In the genomic region with DNA sequence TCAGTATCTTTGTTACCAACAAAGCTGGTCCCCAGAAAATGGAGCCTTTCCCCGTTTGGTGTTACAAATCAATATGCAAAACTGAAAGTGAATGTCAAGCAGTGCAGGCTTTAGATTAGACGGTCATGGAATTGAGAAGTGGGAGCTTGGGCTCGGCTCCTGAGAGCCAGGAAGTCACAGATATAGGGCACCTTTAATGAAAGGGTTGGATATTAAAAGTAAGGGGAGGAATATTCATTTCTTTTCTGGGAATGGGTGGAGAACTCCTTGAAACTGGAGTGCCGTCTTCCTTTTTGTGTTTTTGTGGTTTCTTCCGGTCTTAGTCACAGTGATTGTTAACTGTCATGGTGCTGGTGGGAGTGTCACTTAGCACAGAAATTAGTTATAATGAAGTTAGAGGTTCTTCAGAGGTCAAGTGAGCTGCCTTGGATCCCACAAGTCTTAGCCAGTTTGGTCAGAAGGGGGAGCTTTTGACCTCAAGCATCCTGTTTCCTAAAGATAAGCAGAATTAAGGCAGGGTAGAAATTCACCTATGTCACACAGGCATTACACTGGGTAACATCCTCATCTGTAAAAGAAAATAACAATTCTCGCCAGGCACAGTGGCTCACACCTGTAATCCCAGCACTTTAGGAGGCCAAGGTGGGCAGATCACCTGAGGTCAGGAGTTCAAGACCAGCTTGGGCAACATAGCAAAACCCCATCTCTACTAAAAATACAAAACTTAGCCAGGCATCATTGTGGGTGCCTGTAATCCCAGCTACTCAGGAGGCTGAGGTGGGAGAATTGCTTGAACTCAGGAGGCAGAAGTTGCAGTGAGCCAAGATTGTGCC, we compare ENCODE assay signal across 8 cellular contexts. TPM values are rescaled to one million over a fixed set of nuclear protein-coding genes. Genes with fewer than 3 reads are reported as not detected.
DNase-seq lines count a peak whose midpoint lies in the region; ATAC-seq, FAIRE-seq and TF ChIP-seq lines count a peak whose summit lies in the region.

No MANE protein-coding gene starts in this region.

- no peaks in the 10 kb centered on the region for H4K20me1 ChIP-seq in GM12878 (ENCODE audit: control insufficient read depth, insufficient read depth)
- H4K20me1 ChIP-seq in HepG2 (ENCODE audit: insufficient read depth, low read length), result no peaks in the 10 kb centered on the region

- no peak for DNase-seq in RWPE2 (ENCODE audit: low spot score)
- DNase-seq in GM12878 (ENCODE audit: low read depth, low spot score), result peak; percentile 84
- DNase-seq in HepG2 (ENCODE audit: low spot score), result no peak
- DNase-seq in thoracic aorta (ENCODE audit: low spot score), result no peak
- DNase-seq in substantia nigra (lab: John Stamatoyannopoulos, UW), result no peak

- WGBS in GM12878 (ENCODE audit: insufficient coverage, insufficient replicate concordance, low lambda C conversion rate, missing lambda C conversion rate), result 0% methylated on average over 6 of the region's 6 CpGs
- WGBS in HepG2 (ENCODE audit: low lambda C conversion rate), result 7% methylated on average over 6 of the region's 6 CpGs

- POLR2A ChIA-PET in GM12878 (lab: Charles Lee), result interaction anchor here (0.6 to 7.3 kb wide), 9 partner anchors 11 to 1560 kb away, joined by 3 to 177 read pairs (median 4); partner anchors contain the start of genes EIF1, JUP and KLHL11
- POLR2A ChIA-PET in HepG2 (lab: Yijun Ruan, JAX), result interaction anchor here (0.7 to 7.2 kb wide), 9 partner anchors 12 to 1128 kb away, joined by 3 to 443 read pairs (median 4); partner anchors contain the start of genes EIF1, JUP and KRT19

- H3K27me3 ChIP-seq in RWPE2 (ENCODE audit: insufficient read depth, poor library complexity, severe bottlenecking), result no peaks in the 10 kb centered on the region
- H3K27me3 ChIP-seq in GM12878 (replicated peaks in 1 of 2; ENCODE audit: control insufficient read depth in 2 of 2, insufficient read depth in 2 of 2, low read length in 1 of 2), result no peaks in the 10 kb centered on the region
- H3K27me3 ChIP-seq in HepG2 (ENCODE audit: control insufficient read depth in 1 of 2, insufficient read depth in 2 of 2, low read length in 2 of 2), result peaks cover 2 to 8% of the 10 kb centered on the region in 2 experiments; a peak in 4 of 5 replicates
- H3K27me3 ChIP-seq in thoracic aorta (replicated peaks; ENCODE audit: insufficient read depth), result no peaks in the 10 kb centered on the region

- in situ Hi-C loops in GM12878 (cut with MboI) (loop anchor here (10.0 to 25.0 kb wide), 3 partner anchors 1354 to 1683 kb away; partner anchors contain the start of gene TMEM106A), HepG2 (cut with HindIII; ENCODE audit: extremely low pct_ligation_motif_present, low pct_unique_long_range_greater_than_20kb) (no loop called here)

- TF ChIP-seq EP300 in GM12878 (IDR thresholded peaks at IDR 0.05; ENCODE audit: borderline replicate concordance in 1 of 2, control insufficient read depth in 1 of 2, low read depth in 2 of 2, low read length in 2 of 2), result no peak
- TF ChIP-seq EP300 in HepG2 (IDR thresholded peaks at IDR 0.05; ENCODE audit: low read depth in 2 of 2, low read length in 2 of 2), result no peak
- no peak for TF ChIP-seq EP300 in HepG2 (CRISPR knock-in tag; IDR thresholded peaks at IDR 0.05; ENCODE audit: borderline replicate concordance)

- H3K9me3 ChIP-seq in RWPE2 (ENCODE audit: severe bottlenecking) (no peaks in the 10 kb centered on the region), GM12878 (replicated peaks; ENCODE audit: control insufficient read depth, insufficient read depth, low read length) (no peaks in the 10 kb centered on the region; the same call in 2 of the 3 replicates), HepG2 (ENCODE audit: low read length) (no peaks in the 10 kb centered on the region), thoracic aorta (no peaks in the 10 kb centered on the region)

- TF ChIP-seq CTCF in RWPE2 (IDR thresholded peaks at IDR 0.05; ENCODE audit: poor library complexity, severe bottlenecking) (peak; percentile 50), GM12878 (IDR thresholded peaks at IDR 0.05 in 2 of 3, conservative IDR thresholded peaks at IDR 0.05 in 1 of 3; ENCODE audit: control insufficient read depth in 2 of 3, extremely low read depth in 1 of 3, insufficient read depth in 1 of 3, low read depth in 3 of 3, low read length in 3 of 3) (peak; percentile 29 to 63 (median 33); a peak in 4 of 6 replicates), HepG2 (CRISPR knock-in tag; IDR thresholded peaks at IDR 0.05) (peak; percentile 54), thoracic aorta (IDR thresholded peaks at IDR 0.05) (no peak)

- TF ChIP-seq RAD21 in GM12878 (IDR thresholded peaks at IDR 0.05; ENCODE audit: insufficient read depth, low read depth, low read length), result peak; percentile 51; the same call in 1 of the 2 replicates
- TF ChIP-seq RAD21 in HepG2 (CRISPR knock-in tag; IDR thresholded peaks at IDR 0.05), result no peak

- H3K4me2 ChIP-seq in GM12878 (ENCODE audit: control insufficient read depth, insufficient read depth) (peak overlapping the region; percentile 90), HepG2 (ENCODE audit: low read depth, low read length) (peak overlapping the region; percentile 73)

- peaks cover 12% of the 10 kb centered on the region for H3K4me1 ChIP-seq in RWPE2 (ENCODE audit: insufficient read depth, poor library complexity, severe bottlenecking)
- H3K4me1 ChIP-seq in GM12878 (ENCODE audit: control insufficient read depth, insufficient read depth, low read length), result peaks cover 7% of the 10 kb centered on the region
- H3K4me1 ChIP-seq in HepG2 (ENCODE audit: insufficient read depth, low read length), result peaks cover 50% of the 10 kb centered on the region
- no peaks in the 10 kb centered on the region for H3K4me1 ChIP-seq in thoracic aorta (ENCODE audit: control insufficient read depth in 1 of 2, low read depth in 2 of 2)

- H3K4me3 ChIP-seq in RWPE2 (ENCODE audit: severe bottlenecking) (peak overlapping the region; percentile 4), GM12878 (peak overlapping the region; percentile 51), HepG2 (replicated peaks in 1 of 3; ENCODE audit: insufficient read depth in 1 of 3, low read depth in 2 of 3, low read length in 3 of 3) (peak overlapping the region; percentile 23 to 42 (median 42); a peak in 4 of 6 replicates), thoracic aorta (peak overlapping the region; percentile 49)

- ATAC-seq in GM18499 (IDR thresholded peaks at IDR 0.05; ENCODE audit: insufficient read depth, unreplicated experiment) (peak; percentile 57), HG02885 (IDR thresholded peaks at IDR 0.05; ENCODE audit: poor library complexity, unreplicated experiment) (peak; percentile 63), RWPE2 (ENCODE audit: low read depth) (peak; percentile 64), GM12878 (peak; percentile 82), HepG2 (peak; percentile 12; the same call in 2 of the 3 replicates), thoracic aorta (ENCODE audit: insufficient number of reproducible peaks, low FRiP score, low read depth) (peak; percentile 41), HG02840 (IDR thresholded peaks at IDR 0.05; ENCODE audit: low FRiP score, unreplicated experiment) (no peak)

- peak overlapping the region; percentile 76 for H2AFZ ChIP-seq in GM12878 (ENCODE audit: control insufficient read depth, low read depth, low read length)
- H2AFZ ChIP-seq in HepG2 (ENCODE audit: low read length), result peak overlapping the region; percentile 51

- intact Hi-C loops in GM12878 (cut with micrococcal nuclease; ENCODE audit: unreplicated experiment), result loop anchor here (1.0 kb wide), 1 partner anchor 9 kb away; the partner anchor contains the start of gene EIF1
- intact Hi-C loops in HepG2 (cut with micrococcal nuclease; ENCODE audit: unreplicated experiment), result no loop called here

- RAD21 ChIA-PET in GM12878 (lab: Charles Lee; ENCODE audit: unreplicated experiment), result interaction anchor here (0.6 to 6.5 kb wide), 9 partner anchors 10 to 1116 kb away, joined by 3 to 105 read pairs (median 5); partner anchors contain the start of gene EIF1

- BruUV-seq in GM12878 (replicated peaks; lab: Mats Ljungman, UMichigan) (no TSS peak), HepG2 (replicated peaks; lab: Mats Ljungman, UMichigan) (no TSS peak)

- SMC1A ChIA-PET in GM12878 (lab: Charles Lee; ENCODE audit: uncharacterized antibody, unreplicated experiment), result interaction anchor here (0.7 to 7.5 kb wide), 7 partner anchors 11 to 1076 kb away, joined by 3 to 122 read pairs (median 3); partner anchors contain the start of genes CNP and EIF1

- TF ChIP-seq POLR2A in GM12878 (IDR thresholded peaks at IDR 0.05; ENCODE audit: low read depth, low read length) (no peak), HepG2 (IDR thresholded peaks at IDR 0.05; ENCODE audit: insufficient read depth in 1 of 2, low read depth in 2 of 2, low read length in 2 of 2) (no peak)

- H3K79me2 ChIP-seq in GM12878 (ENCODE audit: control insufficient read depth, insufficient read depth, low read length) (no peaks in the 10 kb centered on the region), HepG2 (ENCODE audit: insufficient read depth, low read length) (no peaks in the 10 kb centered on the region)

- H3K36me3 ChIP-seq in RWPE2 (ENCODE audit: low read depth), result no peaks in the 10 kb centered on the region
- H3K36me3 ChIP-seq in GM12878 (ENCODE audit: control insufficient read depth in 2 of 2, insufficient read depth in 2 of 2, low read length in 1 of 2), result no peaks in the 10 kb centered on the region
- no peaks in the 10 kb centered on the region for H3K36me3 ChIP-seq in HepG2 (replicated peaks in 1 of 2; ENCODE audit: control insufficient read depth in 1 of 2, insufficient read depth in 2 of 2, low read length in 2 of 2)
- H3K36me3 ChIP-seq in thoracic aorta, result no peaks in the 10 kb centered on the region

- peak overlapping the region; percentile 73 for H3K9ac ChIP-seq in GM12878 (ENCODE audit: control insufficient read depth, insufficient read depth, low read length)
- peak overlapping the region; percentile 52 for H3K9ac ChIP-seq in HepG2 (ENCODE audit: insufficient read depth, low read depth, low read length)

- H3K27ac ChIP-seq in RWPE2 (ENCODE audit: poor library complexity, severe bottlenecking) (peak overlapping the region; percentile 60), GM12878 (ENCODE audit: control insufficient read depth, insufficient read depth) (peak overlapping the region; percentile 88), HepG2 (ENCODE audit: extremely low read length, insufficient read depth, low read length) (no peak overlapping the region), thoracic aorta (peak overlapping the region in 1 of 2 donors; percentile 17), substantia nigra (ENCODE audit: low read depth, low read length, poor library complexity, severe bottlenecking) (no peak overlapping the region)

- FAIRE-seq in GM12878 (lab: Jason Lieb, UNC) (peak; percentile 86), HepG2 (lab: Jason Lieb, UNC) (no peak)

- CTCF ChIA-PET in GM12878 (lab: Yijun Ruan, JAX) (interaction anchor here (0.6 to 9.5 kb wide), 8 partner anchors 11 to 1125 kb away, joined by 3 to 265 read pairs (median 8); partner anchors contain the start of gene EIF1), HepG2 (lab: Yijun Ruan, JAX; ENCODE audit: low intra/inter-chr PET ratio, low total read pairs) (no interaction called here)

RNA-seq across cellular contexts. Expression of gene EIF1, which starts 9.6 kb away (rescaled TPM):
- total RNA-seq in GM12878 (2013; cell fraction: nucleolus; rRNA removed), result 163 and 168 TPM in 2 replicates
- total RNA-seq in GM12878 (2014; rRNA removed) (51.0 and 52.6 TPM in 2 replicates), GM12878 (2014; rRNA removed; fragmentation: Illumina TruSeq; extraction: Trizol) (39.4 and 46.7 TPM in 2 replicates), GM12878 (2021) (594 and 609 TPM in 2 replicates), HepG2 (2016; rRNA removed; fragmentation: Illumina TruSeq; extraction: Trizol) (147 and 199 TPM in 2 replicates), thoracic aorta (100 to 1,000 TPM; 167 to 318 TPM)
- polyA plus RNA-seq in GM12878 (2011; ENCODE audit: low read depth), result 318 TPM
- polyA plus RNA-seq in GM12878 (2011; rRNA removed) (367 TPM in 2 replicates), GM12878 (2014; fragmentation: Illumina TruSeq; extraction: Trizol) (325 and 382 TPM in 2 replicates), GM12878 (2014; fragmentation: Nextera tagmentation; extraction: Ambion mirVana) (100 to 1,000 TPM; 670 to 687 TPM), GM12878 (2014; rRNA removed) (144 and 168 TPM in 2 replicates), GM12878 (2016; fragmentation: Nextera tagmentation; extraction: Ambion mirVana) (100 to 1,000 TPM; 776 to 815 TPM), HepG2 (2011; rRNA removed) (388 and 517 TPM in 2 replicates)
- 104 and 156 TPM in 2 replicates for polyA plus RNA-seq in GM12878 (2011; cell fraction: cytosol; rRNA removed)
- 149 and 225 TPM in 2 replicates for polyA plus RNA-seq in GM12878 (2011; cell fraction: nucleus; rRNA removed)
- 834 and 1,158 TPM in 2 replicates for polyA plus RNA-seq in GM12878 (2012)
- polyA minus RNA-seq in GM12878 (2011; rRNA and poly(A)+ RNA removed), result 85.1 and 108 TPM in 2 replicates
- 86.3 and 100 TPM in 2 replicates for polyA minus RNA-seq in GM12878 (2011; cell fraction: cytosol; rRNA and poly(A)+ RNA removed)
- polyA minus RNA-seq in GM12878 (2011; cell fraction: nucleus; rRNA and poly(A)+ RNA removed), result 136 and 167 TPM in 2 replicates
- total RNA-seq in HepG2 (2016; cell fraction: cytosol; rRNA removed; fragmentation: Illumina TruSeq; extraction: Trizol; ENCODE audit: low read depth), result 90.4 and 105 TPM in 2 replicates
- total RNA-seq in HepG2 (2016; cell fraction: insoluble cytoplasmic fraction; rRNA removed; fragmentation: Illumina TruSeq; extraction: Trizol), result 134 and 191 TPM in 2 replicates
- 209 and 226 TPM in 2 replicates for total RNA-seq in HepG2 (2016; cell fraction: membrane; rRNA removed; fragmentation: Illumina TruSeq; extraction: Trizol)
- total RNA-seq in HepG2 (2016; cell fraction: nucleus; rRNA removed; fragmentation: Illumina TruSeq; extraction: Trizol), result 237 and 265 TPM in 2 replicates
- 157 and 242 TPM in 2 replicates for polyA plus RNA-seq in HepG2 (2011; cell fraction: cytosol; rRNA removed)
- 346 and 409 TPM in 2 replicates for polyA plus RNA-seq in HepG2 (2011; cell fraction: nucleus; rRNA removed)
- polyA plus RNA-seq in HepG2 (2012), result 1,096 and 1,427 TPM in 2 replicates
- 537 and 540 TPM in 2 replicates for polyA plus RNA-seq in HepG2 (2016; cell fraction: cytosol; fragmentation: Illumina TruSeq; extraction: Trizol; ENCODE audit: low read depth)
- 606 and 702 TPM in 2 replicates for polyA plus RNA-seq in HepG2 (2016; cell fraction: insoluble cytoplasmic fraction; fragmentation: Illumina TruSeq; extraction: Trizol; ENCODE audit: low read depth)
- polyA plus RNA-seq in HepG2 (2016; cell fraction: membrane; fragmentation: Illumina TruSeq; extraction: Trizol; ENCODE audit: low read depth), result 490 and 548 TPM in 2 replicates
- 691 and 695 TPM in 2 replicates for polyA plus RNA-seq in HepG2 (2016; cell fraction: nucleus; fragmentation: Illumina TruSeq; extraction: Trizol; ENCODE audit: insufficient read depth, low read depth)
- 70.2 and 87.8 TPM in 2 replicates for polyA minus RNA-seq in HepG2 (2011; rRNA and poly(A)+ RNA removed; ENCODE audit: low replicate concordance)
- 159 and 198 TPM in 2 replicates for polyA minus RNA-seq in HepG2 (2011; cell fraction: cytosol; rRNA and poly(A)+ RNA removed)
- polyA minus RNA-seq in HepG2 (2011; cell fraction: nucleus; rRNA and poly(A)+ RNA removed), result 333 and 395 TPM in 2 replicates

RNA-seq across cellular contexts. Expression of gene GAST, which starts 33.0 kb away (rescaled TPM):
- total RNA-seq in GM12878 (2013; cell fraction: nucleolus; rRNA removed), result not detected in 2 replicates
- not detected in 2 replicates for total RNA-seq in GM12878 (2014; rRNA removed)
- not detected in 2 replicates for total RNA-seq in GM12878 (2014; rRNA removed; fragmentation: Illumina TruSeq; extraction: Trizol)
- total RNA-seq in GM12878 (2021), result not detected in 2 replicates
- not detected for polyA plus RNA-seq in GM12878 (2011; ENCODE audit: low read depth)
- not detected in 2 replicates for polyA plus RNA-seq in GM12878 (2011; rRNA removed)
- not detected in 2 replicates for polyA plus RNA-seq in GM12878 (2011; cell fraction: cytosol; rRNA removed)
- polyA plus RNA-seq in GM12878 (2011; cell fraction: nucleus; rRNA removed), result not detected in 2 replicates
- polyA plus RNA-seq in GM12878 (2012), result not detected in 2 replicates
- not detected in 2 replicates for polyA plus RNA-seq in GM12878 (2014; fragmentation: Illumina TruSeq; extraction: Trizol)
- not detected for polyA plus RNA-seq in GM12878 (2014; fragmentation: Nextera tagmentation; extraction: Ambion mirVana)
- not detected in 2 replicates for polyA plus RNA-seq in GM12878 (2014; rRNA removed)
- polyA plus RNA-seq in GM12878 (2016; fragmentation: Nextera tagmentation; extraction: Ambion mirVana), result not detected
- not detected in 2 replicates for polyA minus RNA-seq in GM12878 (2011; rRNA and poly(A)+ RNA removed)
- polyA minus RNA-seq in GM12878 (2011; cell fraction: cytosol; rRNA and poly(A)+ RNA removed), result not detected in 2 replicates
- polyA minus RNA-seq in GM12878 (2011; cell fraction: nucleus; rRNA and poly(A)+ RNA removed), result not detected in 2 replicates
- 0.42 TPM in 1 of 2 replicates, not detected in the other for total RNA-seq in HepG2 (2016; rRNA removed; fragmentation: Illumina TruSeq; extraction: Trizol)
- total RNA-seq in HepG2 (2016; cell fraction: cytosol; rRNA removed; fragmentation: Illumina TruSeq; extraction: Trizol; ENCODE audit: low read depth), result not detected in 2 replicates
- total RNA-seq in HepG2 (2016; cell fraction: insoluble cytoplasmic fraction; rRNA removed; fragmentation: Illumina TruSeq; extraction: Trizol), result 0.52 TPM in 1 of 2 replicates, not detected in the other
- total RNA-seq in HepG2 (2016; cell fraction: membrane; rRNA removed; fragmentation: Illumina TruSeq; extraction: Trizol), result not detected in 2 replicates
- 1.4 TPM in 1 of 2 replicates, not detected in the other for total RNA-seq in HepG2 (2016; cell fraction: nucleus; rRNA removed; fragmentation: Illumina TruSeq; extraction: Trizol)
- 0.32 and 0.65 TPM in 2 replicates for polyA plus RNA-seq in HepG2 (2011; rRNA removed)
- 0.32 and 0.93 TPM in 2 replicates for polyA plus RNA-seq in HepG2 (2011; cell fraction: cytosol; rRNA removed)
- polyA plus RNA-seq in HepG2 (2011; cell fraction: nucleus; rRNA removed), result not detected in 2 replicates
- 0.56 and 4.9 TPM in 2 replicates for polyA plus RNA-seq in HepG2 (2012)
- not detected in 2 replicates for polyA plus RNA-seq in HepG2 (2016; cell fraction: cytosol; fragmentation: Illumina TruSeq; extraction: Trizol; ENCODE audit: low read depth)
- 1.1 TPM in 1 of 2 replicates, not detected in the other for polyA plus RNA-seq in HepG2 (2016; cell fraction: insoluble cytoplasmic fraction; fragmentation: Illumina TruSeq; extraction: Trizol; ENCODE audit: low read depth)
- not detected in 2 replicates for polyA plus RNA-seq in HepG2 (2016; cell fraction: membrane; fragmentation: Illumina TruSeq; extraction: Trizol; ENCODE audit: low read depth)
- 1.4 TPM in 1 of 2 replicates, not detected in the other for polyA plus RNA-seq in HepG2 (2016; cell fraction: nucleus; fragmentation: Illumina TruSeq; extraction: Trizol; ENCODE audit: insufficient read depth, low read depth)
- 0.58 TPM in 1 of 2 replicates, not detected in the other for polyA minus RNA-seq in HepG2 (2011; rRNA and poly(A)+ RNA removed; ENCODE audit: low replicate concordance)
- not detected in 2 replicates for polyA minus RNA-seq in HepG2 (2011; cell fraction: cytosol; rRNA and poly(A)+ RNA removed)
- polyA minus RNA-seq in HepG2 (2011; cell fraction: nucleus; rRNA and poly(A)+ RNA removed), result not detected in 2 replicates
- not detected for total RNA-seq in thoracic aorta

RNA-seq across cellular contexts. Expression of gene KRT17, which starts 54.7 kb away (rescaled TPM):
- total RNA-seq in GM12878 (2013; cell fraction: nucleolus; rRNA removed), result 0.98 TPM in 1 of 2 replicates, not detected in the other
- total RNA-seq in GM12878 (2014; rRNA removed), result 1.4 and 3.7 TPM in 2 replicates
- 2.4 and 2.7 TPM in 2 replicates for total RNA-seq in GM12878 (2014; rRNA removed; fragmentation: Illumina TruSeq; extraction: Trizol)
- 2.4 and 2.7 TPM in 2 replicates for total RNA-seq in GM12878 (2021)
- polyA plus RNA-seq in GM12878 (2011; ENCODE audit: low read depth), result 1.4 TPM
- 13.5 and 30.0 TPM in 2 replicates for polyA plus RNA-seq in GM12878 (2011; rRNA removed)
- 36.6 and 56.3 TPM in 2 replicates for polyA plus RNA-seq in GM12878 (2011; cell fraction: cytosol; rRNA removed)
- 28.1 and 30.4 TPM in 2 replicates for polyA plus RNA-seq in GM12878 (2011; cell fraction: nucleus; rRNA removed)
- polyA plus RNA-seq in GM12878 (2012), result 2.2 and 2.3 TPM in 2 replicates
- 1.9 TPM in 1 of 2 replicates, not detected in the other for polyA plus RNA-seq in GM12878 (2014; fragmentation: Illumina TruSeq; extraction: Trizol)
- polyA plus RNA-seq in GM12878 (2014; fragmentation: Nextera tagmentation; extraction: Ambion mirVana), result 1 to 10 TPM in 1 of 2 experiments, under 1 TPM in 1; 0.47 to 1.4 TPM
- 4.0 and 6.3 TPM in 2 replicates for polyA plus RNA-seq in GM12878 (2014; rRNA removed)
- polyA plus RNA-seq in GM12878 (2016; fragmentation: Nextera tagmentation; extraction: Ambion mirVana), result 1 to 10 TPM; 4.2 to 5.5 TPM
- 12.3 and 14.0 TPM in 2 replicates for polyA minus RNA-seq in GM12878 (2011; rRNA and poly(A)+ RNA removed)
- polyA minus RNA-seq in GM12878 (2011; cell fraction: cytosol; rRNA and poly(A)+ RNA removed), result 32.6 and 47.8 TPM in 2 replicates
- 3.9 and 9.0 TPM in 2 replicates for polyA minus RNA-seq in GM12878 (2011; cell fraction: nucleus; rRNA and poly(A)+ RNA removed)
- total RNA-seq in HepG2 (2016; rRNA removed; fragmentation: Illumina TruSeq; extraction: Trizol), result 0.52 and 0.82 TPM in 2 replicates
- 0.40 and 0.44 TPM in 2 replicates for total RNA-seq in HepG2 (2016; cell fraction: cytosol; rRNA removed; fragmentation: Illumina TruSeq; extraction: Trizol; ENCODE audit: low read depth)
- 0.40 and 0.54 TPM in 2 replicates for total RNA-seq in HepG2 (2016; cell fraction: insoluble cytoplasmic fraction; rRNA removed; fragmentation: Illumina TruSeq; extraction: Trizol)
- total RNA-seq in HepG2 (2016; cell fraction: membrane; rRNA removed; fragmentation: Illumina TruSeq; extraction: Trizol), result 0.38 and 0.65 TPM in 2 replicates
- total RNA-seq in HepG2 (2016; cell fraction: nucleus; rRNA removed; fragmentation: Illumina TruSeq; extraction: Trizol), result 1.4 TPM in 1 of 2 replicates, not detected in the other
- polyA plus RNA-seq in HepG2 (2011; rRNA removed), result 0.38 and 0.47 TPM in 2 replicates
- polyA plus RNA-seq in HepG2 (2011; cell fraction: cytosol; rRNA removed), result 0.43 and 0.50 TPM in 2 replicates
- polyA plus RNA-seq in HepG2 (2011; cell fraction: nucleus; rRNA removed), result 0.23 and 0.66 TPM in 2 replicates
- polyA plus RNA-seq in HepG2 (2012), result 0.28 TPM in 1 of 2 replicates, not detected in the other
- 0.54 and 0.71 TPM in 2 replicates for polyA plus RNA-seq in HepG2 (2016; cell fraction: cytosol; fragmentation: Illumina TruSeq; extraction: Trizol; ENCODE audit: low read depth)
- 0.70 and 0.84 TPM in 2 replicates for polyA plus RNA-seq in HepG2 (2016; cell fraction: insoluble cytoplasmic fraction; fragmentation: Illumina TruSeq; extraction: Trizol; ENCODE audit: low read depth)
- 0.35 and 1.0 TPM in 2 replicates for polyA plus RNA-seq in HepG2 (2016; cell fraction: membrane; fragmentation: Illumina TruSeq; extraction: Trizol; ENCODE audit: low read depth)
- 0.55 and 0.81 TPM in 2 replicates for polyA plus RNA-seq in HepG2 (2016; cell fraction: nucleus; fragmentation: Illumina TruSeq; extraction: Trizol; ENCODE audit: insufficient read depth, low read depth)
- polyA minus RNA-seq in HepG2 (2011; rRNA and poly(A)+ RNA removed; ENCODE audit: low replicate concordance), result 0.32 and 1,101 TPM in 2 replicates
- polyA minus RNA-seq in HepG2 (2011; cell fraction: cytosol; rRNA and poly(A)+ RNA removed), result 9.0 and 16.5 TPM in 2 replicates
- 3.5 and 5.9 TPM in 2 replicates for polyA minus RNA-seq in HepG2 (2011; cell fraction: nucleus; rRNA and poly(A)+ RNA removed)
- total RNA-seq in thoracic aorta, result 10 to 100 TPM; 74.7 to 87.1 TPM

RNA-seq across cellular contexts. Expression of gene HAP1, which starts 55.3 kb away (rescaled TPM):
- total RNA-seq in GM12878 (2013; cell fraction: nucleolus; rRNA removed), result not detected in 2 replicates
- total RNA-seq in GM12878 (2014; rRNA removed) (not detected in 2 replicates), GM12878 (2014; rRNA removed; fragmentation: Illumina TruSeq; extraction: Trizol) (not detected in 2 replicates), GM12878 (2021) (not detected in 2 replicates), HepG2 (2016; rRNA removed; fragmentation: Illumina TruSeq; extraction: Trizol) (0.07 and 0.08 TPM in 2 replicates), thoracic aorta (under 1 TPM in 1 of 2 donors, not detected in 1; 0.35 TPM)
- not detected for polyA plus RNA-seq in GM12878 (2011; ENCODE audit: low read depth)
- polyA plus RNA-seq in GM12878 (2011; rRNA removed) (not detected in 2 replicates), GM12878 (2014; fragmentation: Illumina TruSeq; extraction: Trizol) (not detected in 2 replicates), GM12878 (2014; fragmentation: Nextera tagmentation; extraction: Ambion mirVana) (not detected), GM12878 (2014; rRNA removed) (not detected in 2 replicates), GM12878 (2016; fragmentation: Nextera tagmentation; extraction: Ambion mirVana) (not detected), HepG2 (2011; rRNA removed) (0.07 and 0.30 TPM in 2 replicates)
- not detected in 2 replicates for polyA plus RNA-seq in GM12878 (2011; cell fraction: cytosol; rRNA removed)
- polyA plus RNA-seq in GM12878 (2011; cell fraction: nucleus; rRNA removed), result 0.03 and 0.04 TPM in 2 replicates
- polyA plus RNA-seq in GM12878 (2012), result 0.11 TPM in 1 of 2 replicates, not detected in the other
- polyA minus RNA-seq in GM12878 (2011; rRNA and poly(A)+ RNA removed), result 0.07 TPM in 1 of 2 replicates, not detected in the other
- polyA minus RNA-seq in GM12878 (2011; cell fraction: cytosol; rRNA and poly(A)+ RNA removed), result not detected in 2 replicates
- polyA minus RNA-seq in GM12878 (2011; cell fraction: nucleus; rRNA and poly(A)+ RNA removed), result not detected in 2 replicates
- total RNA-seq in HepG2 (2016; cell fraction: cytosol; rRNA removed; fragmentation: Illumina TruSeq; extraction: Trizol; ENCODE audit: low read depth), result not detected in 2 replicates
- 0.07 and 0.11 TPM in 2 replicates for total RNA-seq in HepG2 (2016; cell fraction: insoluble cytoplasmic fraction; rRNA removed; fragmentation: Illumina TruSeq; extraction: Trizol)
- total RNA-seq in HepG2 (2016; cell fraction: membrane; rRNA removed; fragmentation: Illumina TruSeq; extraction: Trizol), result 0.03 TPM in 1 of 2 replicates, not detected in the other
- total RNA-seq in HepG2 (2016; cell fraction: nucleus; rRNA removed; fragmentation: Illumina TruSeq; extraction: Trizol), result 0.12 TPM in 1 of 2 replicates, not detected in the other
- 0.07 and 0.08 TPM in 2 replicates for polyA plus RNA-seq in HepG2 (2011; cell fraction: cytosol; rRNA removed)
- polyA plus RNA-seq in HepG2 (2011; cell fraction: nucleus; rRNA removed), result 1.1 TPM in 2 replicates
- polyA plus RNA-seq in HepG2 (2012), result 0.13 and 0.19 TPM in 2 replicates
- polyA plus RNA-seq in HepG2 (2016; cell fraction: cytosol; fragmentation: Illumina TruSeq; extraction: Trizol; ENCODE audit: low read depth), result not detected in 2 replicates
- polyA plus RNA-seq in HepG2 (2016; cell fraction: insoluble cytoplasmic fraction; fragmentation: Illumina TruSeq; extraction: Trizol; ENCODE audit: low read depth), result 0.11 TPM in 1 of 2 replicates, not detected in the other
- polyA plus RNA-seq in HepG2 (2016; cell fraction: membrane; fragmentation: Illumina TruSeq; extraction: Trizol; ENCODE audit: low read depth), result not detected in 2 replicates
- polyA plus RNA-seq in HepG2 (2016; cell fraction: nucleus; fragmentation: Illumina TruSeq; extraction: Trizol; ENCODE audit: insufficient read depth, low read depth), result 0.11 and 0.15 TPM in 2 replicates
- 0.07 TPM in 1 of 2 replicates, not detected in the other for polyA minus RNA-seq in HepG2 (2011; rRNA and poly(A)+ RNA removed; ENCODE audit: low replicate concordance)
- polyA minus RNA-seq in HepG2 (2011; cell fraction: cytosol; rRNA and poly(A)+ RNA removed), result not detected in 2 replicates
- 0.12 and 0.26 TPM in 2 replicates for polyA minus RNA-seq in HepG2 (2011; cell fraction: nucleus; rRNA and poly(A)+ RNA removed)

Comparison
In these comparisons a context has a peak if more than half of its experiments do, and no peak if none do; other contexts are left out.
1. H3K27ac ChIP-seq: peak in RWPE2 (single experiment) and GM12878 (single experiment); none in HepG2 (single experiment) and substantia nigra (single experiment).
2. RNA of gene KRT17, which starts 54.7 kb away (total RNA-seq): 74.7 to 87.1 TPM in thoracic aorta; 0.98 to 3.7 TPM in GM12878 and 0.38 to 1.4 TPM in HepG2; every median in the first group is over 10 times any median in the second.
3. Peak in every context shown above with its lines, with median percentiles within 50 percentile points of each other: H3K4me3 ChIP-seq.